21 cellular contexts compared by ENCODE assay signal in the genomic region with DNA sequence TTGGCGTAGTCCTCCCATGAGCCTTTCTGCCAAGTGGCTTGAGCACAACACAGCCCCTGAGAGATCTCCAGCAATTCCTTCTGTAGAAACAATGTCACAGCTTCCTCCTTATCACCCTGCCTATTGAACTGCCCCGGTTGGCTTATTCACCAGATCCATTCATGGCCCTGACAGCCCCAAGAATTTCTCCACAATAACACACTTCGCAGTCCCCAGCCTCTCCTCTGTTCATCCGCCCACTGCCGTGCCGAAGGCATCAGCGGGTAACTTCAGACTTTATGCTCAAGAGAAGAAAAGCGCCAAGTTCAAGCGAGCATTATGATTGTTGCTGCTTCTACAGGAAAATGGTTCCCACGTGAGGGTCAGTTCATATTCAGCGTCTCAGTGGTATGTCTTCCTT.
"Had no signal": no experiment of that assay in that cellular context is flagged by ENCODE, and none has a peak within 500 bp of the region (broad histone marks: within the 10 kb centered on the region; RNA-seq: fewer than 3 reads in every experiment).

No MANE protein-coding gene starts in this region.

- H3K4me1 ChIP-seq: pancreas had no signal

- DNase-seq: central memory CD4-positive, alpha-beta T cell; dermis blood vessel endothelial cell; effector memory CD4-positive, alpha-beta T cell; esophagus squamous epithelium; foreskin melanocyte; natural killer cell; pancreas; retina; stimulated activated CD4-positive, alpha-beta T cell treated with anti-CD3 and anti-CD28 coated beads, Interleukin-12 subunit alpha, Interleukin-12 subunit beta, amount 100 ng/mL, for 4 hours; stimulated activated CD4-positive, alpha-beta T cell treated with anti-CD3 and anti-CD28 coated beads, Interleukin-1b, Interleukin-23, amount 100 ng/mL, for 48 hours; stimulated activated CD4-positive, alpha-beta T cell treated with anti-CD3 and anti-CD28 coated beads, Interleukin-4, amount 100 ng/mL, for 1 hour; stimulated activated CD8-positive, alpha-beta memory T cell treated with anti-CD3 and anti-CD28 coated beads, Interleukin-4, amount 100 ng/mL, for 48 hours; stimulated activated naive CD4-positive, alpha-beta T cell; stimulated activated naive CD8-positive, alpha-beta T cell treated with anti-CD3 and anti-CD28 coated beads, Interleukin-15, amount 100 ng/mL, for 72 hours; substantia nigra had no signal

- ATAC-seq: left lobe of liver; natural killer cell; stimulated activated naive CD8-positive, alpha-beta T cell treated with anti-CD3 and anti-CD28 coated beads, Interleukin-15, amount 100 ng/mL, for 72 hours had no signal

- H3K9me3 ChIP-seq: esophagus squamous epithelium, neutrophil, pancreas had no signal

- H3K27ac ChIP-seq: neutrophil, pancreas, thoracic aorta had no signal

- H3K4me3 ChIP-seq: coronary artery, esophagus squamous epithelium, lung, pancreas, smooth muscle cell, thoracic aorta had no signal

- H3K36me3 ChIP-seq: esophagus squamous epithelium, neutrophil, pancreas, thoracic aorta had no signal

- H3K27me3 ChIP-seq: esophagus squamous epithelium, neutrophil, pancreas had no signal
